Comparison of ENCODE assay signal across 1 cellular context in genomic region chr2:29189052-29189451, GRCh38.
TF ChIP-seq lines count a peak whose summit lies in the region.

No MANE protein-coding gene starts in this region.

TF ChIP-seq in HepG2, 621 proteins besides CTCF, POLR2A, EP300 and RAD21 (continued from another document):
- TF ChIP-seq ZNF503 (CRISPR knock-in tag; IDR thresholded peaks at IDR 0.05) (no peak), ZBTB20 (CRISPR knock-in tag; IDR thresholded peaks at IDR 0.05; ENCODE audit: borderline replicate concordance, low read depth) (no peak)
